Comparison of ENCODE assay signal across 8 cellular contexts in genomic region chr18:34493566-34494358, GRCh38.
DNase-seq lines count a peak whose midpoint lies in the region; ATAC-seq and TF ChIP-seq lines count a peak whose summit lies in the region.

No MANE protein-coding gene starts in this region.

- POLR2A ChIA-PET in activated CD4-positive, alpha-beta memory T cell treated with anti-CD3 and anti-CD28 coated beads for 36 hours (lab: Charles Lee) = no interaction called here
- POLR2A ChIA-PET in activated CD4-positive, alpha-beta memory T cell treated with anti-CD3 and anti-CD28 coated beads, Interleukin-2, amount 10 ng/mL, durations not matched to agents 7 days and 5 days (lab: Charles Lee) = no interaction called here

- CTCF ChIA-PET in activated CD4-positive, alpha-beta memory T cell treated with anti-CD3 and anti-CD28 coated beads for 36 hours (lab: Charles Lee) = no interaction called here
- CTCF ChIA-PET in activated CD4-positive, alpha-beta memory T cell treated with anti-CD3 and anti-CD28 coated beads, Interleukin-2, amount 10 ng/mL, durations not matched to agents 7 days and 5 days (lab: Charles Lee) = no interaction called here

- WGBS in ectodermal cell, 2 experiments = 0% methylated on average over 97 to 101 of the region's 101 CpGs
- 0 to 1% methylated on average over 75 to 101 of the region's 101 CpGs for WGBS in lung, 2 donors

- H3K4me1 Mint-ChIP-seq in activated CD4-positive, alpha-beta memory T cell treated with anti-CD3 and anti-CD28 coated beads for 36 hours (ENCODE audit: low read depth) = no peaks in the 10 kb centered on the region
- H3K4me1 Mint-ChIP-seq in activated CD4-positive, alpha-beta memory T cell treated with anti-CD3 and anti-CD28 coated beads, Interleukin-2, amount 10 ng/mL, durations not matched to agents 7 days and 5 days = peaks cover 4% of the 10 kb centered on the region
- peaks cover 4% of the 10 kb centered on the region for H3K4me1 Mint-ChIP-seq in type B pancreatic cell (ENCODE audit: unreplicated experiment)

- TF ChIP-seq CTCF in lung (IDR thresholded peaks at IDR 0.05; ENCODE audit: control extremely low read depth, extremely low read depth) (no peak), type B pancreatic cell (conservative IDR thresholded peaks at IDR 0.05) (no peak)

- H3K36me3 Mint-ChIP-seq in activated CD4-positive, alpha-beta memory T cell treated with anti-CD3 and anti-CD28 coated beads for 36 hours = no peaks in the 10 kb centered on the region
- no peaks in the 10 kb centered on the region for H3K36me3 Mint-ChIP-seq in activated CD4-positive, alpha-beta memory T cell treated with anti-CD3 and anti-CD28 coated beads, Interleukin-2, amount 10 ng/mL, durations not matched to agents 7 days and 5 days (ENCODE audit: low read depth)
- no peaks in the 10 kb centered on the region for H3K36me3 Mint-ChIP-seq in type B pancreatic cell

- DNase-seq in activated CD4-positive, alpha-beta memory T cell treated with anti-CD3 and anti-CD28 coated beads for 36 hours = peak; percentile 8
- no peak for DNase-seq in activated CD4-positive, alpha-beta memory T cell treated with anti-CD3 and anti-CD28 coated beads, Interleukin-2, amount 10 ng/mL, durations not matched to agents 7 days and 5 days
- DNase-seq in NCI-H510A (lab: John Stamatoyannopoulos, UW) (peak; percentile 76), lung (ENCODE audit: low spot score) (no peak), type B pancreatic cell (ENCODE audit: extremely low spot score, unreplicated experiment) (peak; percentile 68), HCEC 1CT (no peak)

- H3K4me1 ChIP-seq in ectodermal cell (ENCODE audit: control insufficient read depth, insufficient read depth, low read length) = no peaks in the 10 kb centered on the region
- peaks cover 3% of the 10 kb centered on the region in 2 donors for H3K4me1 ChIP-seq in lung (ENCODE audit: control insufficient read depth in 2 of 2, insufficient read depth in 2 of 2, low read length in 2 of 2)

- ATAC-seq in HG02642 (IDR thresholded peaks at IDR 0.05; ENCODE audit: poor library complexity, unreplicated experiment) (peak; percentile 76), lung (ENCODE audit: insufficient read depth, low FRiP score) (peak; percentile 50)

- peaks cover 17% of the 10 kb centered on the region for H3K27me3 Mint-ChIP-seq in activated CD4-positive, alpha-beta memory T cell treated with anti-CD3 and anti-CD28 coated beads for 36 hours
- peaks cover 26% of the 10 kb centered on the region for H3K27me3 Mint-ChIP-seq in activated CD4-positive, alpha-beta memory T cell treated with anti-CD3 and anti-CD28 coated beads, Interleukin-2, amount 10 ng/mL, durations not matched to agents 7 days and 5 days
- H3K27me3 Mint-ChIP-seq in type B pancreatic cell = peaks cover 69% of the 10 kb centered on the region

- H3K27ac Mint-ChIP-seq in activated CD4-positive, alpha-beta memory T cell treated with anti-CD3 and anti-CD28 coated beads for 36 hours = no peak overlapping the region
- H3K27ac Mint-ChIP-seq in activated CD4-positive, alpha-beta memory T cell treated with anti-CD3 and anti-CD28 coated beads, Interleukin-2, amount 10 ng/mL, durations not matched to agents 7 days and 5 days = no peak overlapping the region
- peak overlapping the region; percentile 34 for H3K27ac Mint-ChIP-seq in type B pancreatic cell

- H3K27me3 ChIP-seq in ectodermal cell (ENCODE audit: control insufficient read depth, insufficient read depth, low read length, poor library complexity, severe bottlenecking) = peaks cover 36% of the 10 kb centered on the region
- H3K27me3 ChIP-seq in lung (ENCODE audit: control insufficient read depth, insufficient read depth) = peaks cover 5% of the 10 kb centered on the region

- H3K36me3 ChIP-seq in ectodermal cell (ENCODE audit: control insufficient read depth, insufficient read depth, low read length) (no peaks in the 10 kb centered on the region), lung (ENCODE audit: control insufficient read depth in 2 of 2, insufficient read depth in 2 of 2, low read length in 2 of 2) (no peaks in the 10 kb centered on the region)

- H3K4me3 ChIP-seq in ectodermal cell (ENCODE audit: insufficient read depth, low read depth, low read length) (peak overlapping the region; percentile 50), lung (peak overlapping the region; percentile 47)

- no peaks in the 10 kb centered on the region for H3K9me3 ChIP-seq in ectodermal cell (ENCODE audit: control insufficient read depth, low read length)
- H3K9me3 ChIP-seq in lung (ENCODE audit: control insufficient read depth in 2 of 2, insufficient read depth in 1 of 2, low read length in 1 of 2) = peaks cover 0 to 2% of the 10 kb centered on the region in 2 donors

- H3K27ac ChIP-seq in ectodermal cell (ENCODE audit: insufficient read depth, low read depth, low read length, poor library complexity, severe bottlenecking) = no peak overlapping the region
- peak overlapping the region; percentile 76 to 98 for H3K27ac ChIP-seq in lung (ENCODE audit: low read depth in 1 of 2, low read length in 1 of 2)

- H3K4me3 Mint-ChIP-seq in activated CD4-positive, alpha-beta memory T cell treated with anti-CD3 and anti-CD28 coated beads for 36 hours = no peak overlapping the region
- H3K4me3 Mint-ChIP-seq in activated CD4-positive, alpha-beta memory T cell treated with anti-CD3 and anti-CD28 coated beads, Interleukin-2, amount 10 ng/mL, durations not matched to agents 7 days and 5 days = no peak overlapping the region
- peak overlapping the region; percentile 86 for H3K4me3 Mint-ChIP-seq in type B pancreatic cell

- H3K9me3 Mint-ChIP-seq in activated CD4-positive, alpha-beta memory T cell treated with anti-CD3 and anti-CD28 coated beads for 36 hours = no peaks in the 10 kb centered on the region
- peaks cover 3% of the 10 kb centered on the region for H3K9me3 Mint-ChIP-seq in activated CD4-positive, alpha-beta memory T cell treated with anti-CD3 and anti-CD28 coated beads, Interleukin-2, amount 10 ng/mL, durations not matched to agents 7 days and 5 days
- H3K9me3 Mint-ChIP-seq in type B pancreatic cell = no peaks in the 10 kb centered on the region

- intact Hi-C loops in activated CD4-positive, alpha-beta memory T cell treated with anti-CD3 and anti-CD28 coated beads for 36 hours (cut with micrococcal nuclease) = no loop called here

Comparison
In these comparisons a context has a peak if more than half of its experiments do, and no peak if none do; other contexts are left out.
1. DNase-seq: peak in activated CD4-positive, alpha-beta memory T cell treated with anti-CD3 and anti-CD28 coated beads for 36 hours (single experiment), NCI-H510A (single experiment) and type B pancreatic cell (single experiment); none in activated CD4-positive, alpha-beta memory T cell treated with anti-CD3 and anti-CD28 coated beads, Interleukin-2, amount 10 ng/mL, durations not matched to agents 7 days and 5 days (single experiment), lung (single experiment) and HCEC 1CT (single experiment).